Comparison of ENCODE assay signal across 18 cellular contexts in the genomic region with DNA sequence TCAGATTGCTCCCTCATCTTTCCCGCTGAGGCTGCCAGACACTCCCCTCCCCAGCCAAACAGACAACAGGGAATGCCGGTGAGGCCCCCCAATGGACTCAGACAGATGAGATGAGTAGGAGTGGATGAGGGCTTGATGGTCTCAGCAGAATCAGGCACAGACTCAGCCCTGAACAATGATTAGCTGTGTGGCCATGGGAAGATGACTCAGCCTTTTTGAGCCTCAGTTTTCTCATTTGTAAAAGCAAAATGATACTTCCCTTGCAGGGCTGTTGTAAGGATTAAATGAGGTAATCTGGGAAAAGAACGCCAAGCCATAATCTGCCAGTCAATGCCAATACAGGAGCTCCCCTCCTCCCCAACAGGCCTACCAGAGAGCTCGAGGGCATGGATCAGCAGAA. TPM values are rescaled to one million over a fixed set of nuclear protein-coding genes. Genes with fewer than 3 reads are reported as not detected.
DNase-seq lines count a peak whose midpoint lies in the region; ATAC-seq and TF ChIP-seq lines count a peak whose summit lies in the region.
"Had no signal": no experiment of that assay in that cellular context is flagged by ENCODE, and none has a peak within 500 bp of the region (broad histone marks: within the 10 kb centered on the region; RNA-seq: fewer than 3 reads in every experiment).

No MANE protein-coding gene starts in this region.

- peaks cover 0 to 4% of the 10 kb centered on the region in 2 donors for H3K9me3 Mint-ChIP-seq in activated naive CD4-positive, alpha-beta T cell treated with anti-CD3 and anti-CD28 coated beads, Interleukin-2, amount 50 U/mL, for 72 hours
- no peaks in the 10 kb centered on the region for H3K9me3 Mint-ChIP-seq in activated naive CD4-positive, alpha-beta T cell treated with anti-CD3 and anti-CD28 coated beads for 36 hours
- H3K9me3 Mint-ChIP-seq in nephron progenitor cell = peaks cover 16% of the 10 kb centered on the region
- H3K9me3 Mint-ChIP-seq: activated naive CD4-positive, alpha-beta T cell treated with anti-CD3 and anti-CD28 coated beads, Interleukin-2, amount 10 ng/mL, durations not matched to agents 7 days and 5 days; CD4-positive, alpha-beta memory T cell; central memory CD8-positive, alpha-beta T cell had no signal

- CTCF ChIA-PET in activated naive CD4-positive, alpha-beta T cell treated with anti-CD3 and anti-CD28 coated beads for 36 hours (lab: Charles Lee) = interaction anchor here (1.1 kb wide), 1 partner anchor 26 kb away, joined by 4 read pairs; no protein-coding TSS in a partner anchor

- intact Hi-C loops in activated naive CD4-positive, alpha-beta T cell treated with anti-CD3 and anti-CD28 coated beads for 36 hours (cut with micrococcal nuclease) = no loop called here
- intact Hi-C loops in dorsolateral prefrontal cortex (cut with DNase I) = loop anchor here in 1 of 2 donors (5.0 kb wide), 1 partner anchor 34 kb away; no protein-coding TSS in a partner anchor

- TF ChIP-seq CTCF in dorsolateral prefrontal cortex (IDR thresholded peaks at IDR 0.05 in 54 of 56, conservative IDR thresholded peaks at IDR 0.05 in 2 of 56; ENCODE audit: low read depth in 1 of 56, partially characterized antibody in 56 of 56) (no peak), nephron progenitor cell (IDR thresholded peaks at IDR 0.05) (no peak)

- DNase-seq in activated naive CD4-positive, alpha-beta T cell treated with anti-CD3 and anti-CD28 coated beads, Interleukin-2, amount 50 U/mL, for 72 hours (ENCODE audit: low spot score in 2 of 2) = no peak
- DNase-seq in activated naive CD4-positive, alpha-beta T cell treated with anti-CD3 and anti-CD28 coated beads for 36 hours = no peak
- peak in 1 of 10 donors; percentile 35 for DNase-seq in dorsolateral prefrontal cortex
- no peak for DNase-seq in nephron progenitor cell
- no peak for DNase-seq in mesenteric fat pad (ENCODE audit: low spot score)
- DNase-seq: activated CD4-positive, alpha-beta T cell treated with anti-CD3 and anti-CD28 coated beads for 36 hours; activated naive CD4-positive, alpha-beta T cell treated with anti-CD3 and anti-CD28 coated beads, Interleukin-2, amount 10 ng/mL, durations not matched to agents 7 days and 5 days; CD4-positive, alpha-beta memory T cell; GOT3; NCI-H187; NCI-H510A treated with DMSO at 0.1 percent for 48 hours; testis had no signal

- peak overlapping the region in 2 of 59 donors; percentile 2 to 49 for H3K4me3 ChIP-seq in dorsolateral prefrontal cortex
- H3K4me3 ChIP-seq: SK-N-MC, testis had no signal

- H3K27ac Mint-ChIP-seq in activated naive CD4-positive, alpha-beta T cell treated with anti-CD3 and anti-CD28 coated beads, Interleukin-2, amount 50 U/mL, for 72 hours = peak overlapping the region; percentile 9 to 31
- no peak overlapping the region for H3K27ac Mint-ChIP-seq in activated naive CD4-positive, alpha-beta T cell treated with anti-CD3 and anti-CD28 coated beads for 36 hours
- H3K27ac Mint-ChIP-seq in nephron progenitor cell = peak overlapping the region; percentile 41
- H3K27ac Mint-ChIP-seq: activated CD4-positive, alpha-beta T cell treated with anti-CD3 and anti-CD28 coated beads for 36 hours; activated naive CD4-positive, alpha-beta T cell treated with anti-CD3 and anti-CD28 coated beads, Interleukin-2, amount 10 ng/mL, durations not matched to agents 7 days and 5 days; CD4-positive, alpha-beta memory T cell had no signal

- no peaks in the 10 kb centered on the region for H3K4me1 Mint-ChIP-seq in activated naive CD4-positive, alpha-beta T cell treated with anti-CD3 and anti-CD28 coated beads for 36 hours (ENCODE audit: low read depth)
- peaks cover 43% of the 10 kb centered on the region for H3K4me1 Mint-ChIP-seq in nephron progenitor cell
- H3K4me1 Mint-ChIP-seq: activated CD4-positive, alpha-beta T cell treated with anti-CD3 and anti-CD28 coated beads for 36 hours; activated naive CD4-positive, alpha-beta T cell treated with anti-CD3 and anti-CD28 coated beads, Interleukin-2, amount 10 ng/mL, durations not matched to agents 7 days and 5 days; central memory CD8-positive, alpha-beta T cell had no signal

- peak overlapping the region in 58 of 59 donors; percentile 27 to 97 (median 94) for H3K27ac ChIP-seq in dorsolateral prefrontal cortex
- peak overlapping the region; percentile 85 for H3K27ac ChIP-seq in temporal lobe (ENCODE audit: low read depth, low read length)
- H3K27ac ChIP-seq: 22Rv1, SK-N-MC, testis had no signal

- no peaks in the 10 kb centered on the region for H3K27me3 ChIP-seq in dorsolateral prefrontal cortex
- H3K27me3 ChIP-seq: testis had no signal

- no peaks in the 10 kb centered on the region for H3K27me3 Mint-ChIP-seq in activated naive CD4-positive, alpha-beta T cell treated with anti-CD3 and anti-CD28 coated beads for 36 hours (ENCODE audit: low read depth)
- H3K27me3 Mint-ChIP-seq in nephron progenitor cell (ENCODE audit: low read depth, poor library complexity) = no peaks in the 10 kb centered on the region
- H3K27me3 Mint-ChIP-seq: activated CD4-positive, alpha-beta T cell treated with anti-CD3 and anti-CD28 coated beads for 36 hours; activated naive CD4-positive, alpha-beta T cell treated with anti-CD3 and anti-CD28 coated beads, Interleukin-2, amount 10 ng/mL, durations not matched to agents 7 days and 5 days; CD4-positive, alpha-beta memory T cell; central memory CD8-positive, alpha-beta T cell had no signal

- no peak for ATAC-seq in activated naive CD4-positive, alpha-beta T cell treated with anti-CD3 and anti-CD28 coated beads, Interleukin-2, amount 50 U/mL, for 72 hours
- ATAC-seq in GM18502 (IDR thresholded peaks at IDR 0.05; ENCODE audit: poor library complexity, unreplicated experiment) = no peak
- ATAC-seq in HG03135 (IDR thresholded peaks at IDR 0.05; ENCODE audit: unreplicated experiment) = no peak
- ATAC-seq: activated CD4-positive, alpha-beta T cell treated with anti-CD3 and anti-CD28 coated beads for 36 hours had no signal

- peaks cover 5 to 17% of the 10 kb centered on the region in 2 donors for H3K36me3 Mint-ChIP-seq in activated naive CD4-positive, alpha-beta T cell treated with anti-CD3 and anti-CD28 coated beads, Interleukin-2, amount 50 U/mL, for 72 hours
- peaks cover 9% of the 10 kb centered on the region for H3K36me3 Mint-ChIP-seq in activated naive CD4-positive, alpha-beta T cell treated with anti-CD3 and anti-CD28 coated beads for 36 hours (ENCODE audit: low read depth)
- peaks cover 69% of the 10 kb centered on the region for H3K36me3 Mint-ChIP-seq in nephron progenitor cell (ENCODE audit: low read depth)
- H3K36me3 Mint-ChIP-seq: activated naive CD4-positive, alpha-beta T cell treated with anti-CD3 and anti-CD28 coated beads, Interleukin-2, amount 10 ng/mL, durations not matched to agents 7 days and 5 days had no signal

- no peak overlapping the region for H3K4me3 Mint-ChIP-seq in activated naive CD4-positive, alpha-beta T cell treated with anti-CD3 and anti-CD28 coated beads for 36 hours
- no peak overlapping the region for H3K4me3 Mint-ChIP-seq in nephron progenitor cell
- H3K4me3 Mint-ChIP-seq: activated CD4-positive, alpha-beta T cell treated with anti-CD3 and anti-CD28 coated beads for 36 hours; activated naive CD4-positive, alpha-beta T cell treated with anti-CD3 and anti-CD28 coated beads, Interleukin-2, amount 10 ng/mL, durations not matched to agents 7 days and 5 days; CD4-positive, alpha-beta memory T cell; central memory CD8-positive, alpha-beta T cell had no signal

RNA-seq across cellular contexts. Expression of gene C1orf198, which starts 12.4 kb away (rescaled TPM):
- total RNA-seq in activated naive CD4-positive, alpha-beta T cell treated with anti-CD3 and anti-CD28 coated beads, Interleukin-2, amount 50 U/mL, for 72 hours = 1 to 10 TPM; 5.4 to 8.8 TPM
- 1 to 10 TPM; 4.7 to 4.9 TPM for total RNA-seq in activated naive CD4-positive, alpha-beta T cell treated with anti-CD3 and anti-CD28 coated beads for 36 hours
- total RNA-seq in dorsolateral prefrontal cortex = 100 to 1,000 TPM in 36 of 120 experiments, 10 to 100 TPM in 84; 43.1 to 244 (median 83.2) TPM
- 17.9 TPM for total RNA-seq in temporal lobe
- total RNA-seq in mesenteric fat pad = 64.5 TPM
